In the genomic region with DNA sequence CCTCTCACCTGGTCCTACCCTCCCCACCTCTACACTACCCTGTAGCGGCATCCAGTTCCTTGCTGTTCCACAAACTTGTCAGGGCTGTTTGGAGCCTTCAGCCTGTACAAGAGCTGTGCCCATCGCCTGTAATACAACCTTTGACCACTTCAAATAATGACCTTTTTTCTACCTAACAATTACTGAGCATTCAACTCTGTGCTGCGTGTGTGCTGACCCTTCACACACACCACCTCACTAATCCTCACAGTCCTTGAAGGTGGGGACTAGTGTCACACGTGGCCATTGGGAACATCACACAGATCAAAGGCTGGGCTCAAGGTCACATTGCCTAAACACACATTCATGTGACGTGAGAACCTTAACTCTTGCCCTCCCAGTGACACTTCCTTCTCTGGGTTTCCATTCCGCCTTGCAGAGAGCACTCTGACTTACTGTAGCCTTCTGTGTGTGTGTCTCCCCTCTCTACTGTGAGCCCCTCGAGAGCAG, we compare ENCODE assay signal across 1 cellular context.
TF ChIP-seq lines count a peak whose summit lies in the region.

No MANE protein-coding gene starts in this region.

TF ChIP-seq in H1, 55 proteins besides CTCF, POLR2A, EP300 and RAD21:
- TF ChIP-seq CBX8 (IDR thresholded peaks at IDR 0.05; ENCODE audit: borderline replicate concordance, low read depth, low read length) (no peak), BCL11A (IDR thresholded peaks at IDR 0.05; ENCODE audit: low read depth in 2 of 2, low read length in 2 of 2) (no peak), RFX5 (IDR thresholded peaks at IDR 0.05; ENCODE audit: borderline replicate concordance, low read depth, low read length) (no peak), RNF2 (IDR thresholded peaks at IDR 0.05; ENCODE audit: borderline replicate concordance, low read depth, low read length, missing control alignments, poor library complexity, severe bottlenecking) (no peak), SUZ12 (IDR thresholded peaks at IDR 0.05; ENCODE audit: low read length) (no peak), TCF12 (IDR thresholded peaks at IDR 0.05; ENCODE audit: low read depth, low read length) (no peak), ASH2L (IDR thresholded peaks at IDR 0.05; ENCODE audit: low read length) (no peak), SP1 (IDR thresholded peaks at IDR 0.05; ENCODE audit: low read depth, low read length) (no peak), RBBP5 (IDR thresholded peaks at IDR 0.05; ENCODE audit: borderline replicate concordance, low read depth, low read length) (no peak), POLR2AphosphoS5 (IDR thresholded peaks at IDR 0.05; ENCODE audit: low read depth, low read length) (no peak), SRF (IDR thresholded peaks at IDR 0.05; ENCODE audit: low read depth, low read length) (no peak), SP2 (IDR thresholded peaks at IDR 0.05; ENCODE audit: low read length) (no peak)
- TF ChIP-seq, protein P1, sequence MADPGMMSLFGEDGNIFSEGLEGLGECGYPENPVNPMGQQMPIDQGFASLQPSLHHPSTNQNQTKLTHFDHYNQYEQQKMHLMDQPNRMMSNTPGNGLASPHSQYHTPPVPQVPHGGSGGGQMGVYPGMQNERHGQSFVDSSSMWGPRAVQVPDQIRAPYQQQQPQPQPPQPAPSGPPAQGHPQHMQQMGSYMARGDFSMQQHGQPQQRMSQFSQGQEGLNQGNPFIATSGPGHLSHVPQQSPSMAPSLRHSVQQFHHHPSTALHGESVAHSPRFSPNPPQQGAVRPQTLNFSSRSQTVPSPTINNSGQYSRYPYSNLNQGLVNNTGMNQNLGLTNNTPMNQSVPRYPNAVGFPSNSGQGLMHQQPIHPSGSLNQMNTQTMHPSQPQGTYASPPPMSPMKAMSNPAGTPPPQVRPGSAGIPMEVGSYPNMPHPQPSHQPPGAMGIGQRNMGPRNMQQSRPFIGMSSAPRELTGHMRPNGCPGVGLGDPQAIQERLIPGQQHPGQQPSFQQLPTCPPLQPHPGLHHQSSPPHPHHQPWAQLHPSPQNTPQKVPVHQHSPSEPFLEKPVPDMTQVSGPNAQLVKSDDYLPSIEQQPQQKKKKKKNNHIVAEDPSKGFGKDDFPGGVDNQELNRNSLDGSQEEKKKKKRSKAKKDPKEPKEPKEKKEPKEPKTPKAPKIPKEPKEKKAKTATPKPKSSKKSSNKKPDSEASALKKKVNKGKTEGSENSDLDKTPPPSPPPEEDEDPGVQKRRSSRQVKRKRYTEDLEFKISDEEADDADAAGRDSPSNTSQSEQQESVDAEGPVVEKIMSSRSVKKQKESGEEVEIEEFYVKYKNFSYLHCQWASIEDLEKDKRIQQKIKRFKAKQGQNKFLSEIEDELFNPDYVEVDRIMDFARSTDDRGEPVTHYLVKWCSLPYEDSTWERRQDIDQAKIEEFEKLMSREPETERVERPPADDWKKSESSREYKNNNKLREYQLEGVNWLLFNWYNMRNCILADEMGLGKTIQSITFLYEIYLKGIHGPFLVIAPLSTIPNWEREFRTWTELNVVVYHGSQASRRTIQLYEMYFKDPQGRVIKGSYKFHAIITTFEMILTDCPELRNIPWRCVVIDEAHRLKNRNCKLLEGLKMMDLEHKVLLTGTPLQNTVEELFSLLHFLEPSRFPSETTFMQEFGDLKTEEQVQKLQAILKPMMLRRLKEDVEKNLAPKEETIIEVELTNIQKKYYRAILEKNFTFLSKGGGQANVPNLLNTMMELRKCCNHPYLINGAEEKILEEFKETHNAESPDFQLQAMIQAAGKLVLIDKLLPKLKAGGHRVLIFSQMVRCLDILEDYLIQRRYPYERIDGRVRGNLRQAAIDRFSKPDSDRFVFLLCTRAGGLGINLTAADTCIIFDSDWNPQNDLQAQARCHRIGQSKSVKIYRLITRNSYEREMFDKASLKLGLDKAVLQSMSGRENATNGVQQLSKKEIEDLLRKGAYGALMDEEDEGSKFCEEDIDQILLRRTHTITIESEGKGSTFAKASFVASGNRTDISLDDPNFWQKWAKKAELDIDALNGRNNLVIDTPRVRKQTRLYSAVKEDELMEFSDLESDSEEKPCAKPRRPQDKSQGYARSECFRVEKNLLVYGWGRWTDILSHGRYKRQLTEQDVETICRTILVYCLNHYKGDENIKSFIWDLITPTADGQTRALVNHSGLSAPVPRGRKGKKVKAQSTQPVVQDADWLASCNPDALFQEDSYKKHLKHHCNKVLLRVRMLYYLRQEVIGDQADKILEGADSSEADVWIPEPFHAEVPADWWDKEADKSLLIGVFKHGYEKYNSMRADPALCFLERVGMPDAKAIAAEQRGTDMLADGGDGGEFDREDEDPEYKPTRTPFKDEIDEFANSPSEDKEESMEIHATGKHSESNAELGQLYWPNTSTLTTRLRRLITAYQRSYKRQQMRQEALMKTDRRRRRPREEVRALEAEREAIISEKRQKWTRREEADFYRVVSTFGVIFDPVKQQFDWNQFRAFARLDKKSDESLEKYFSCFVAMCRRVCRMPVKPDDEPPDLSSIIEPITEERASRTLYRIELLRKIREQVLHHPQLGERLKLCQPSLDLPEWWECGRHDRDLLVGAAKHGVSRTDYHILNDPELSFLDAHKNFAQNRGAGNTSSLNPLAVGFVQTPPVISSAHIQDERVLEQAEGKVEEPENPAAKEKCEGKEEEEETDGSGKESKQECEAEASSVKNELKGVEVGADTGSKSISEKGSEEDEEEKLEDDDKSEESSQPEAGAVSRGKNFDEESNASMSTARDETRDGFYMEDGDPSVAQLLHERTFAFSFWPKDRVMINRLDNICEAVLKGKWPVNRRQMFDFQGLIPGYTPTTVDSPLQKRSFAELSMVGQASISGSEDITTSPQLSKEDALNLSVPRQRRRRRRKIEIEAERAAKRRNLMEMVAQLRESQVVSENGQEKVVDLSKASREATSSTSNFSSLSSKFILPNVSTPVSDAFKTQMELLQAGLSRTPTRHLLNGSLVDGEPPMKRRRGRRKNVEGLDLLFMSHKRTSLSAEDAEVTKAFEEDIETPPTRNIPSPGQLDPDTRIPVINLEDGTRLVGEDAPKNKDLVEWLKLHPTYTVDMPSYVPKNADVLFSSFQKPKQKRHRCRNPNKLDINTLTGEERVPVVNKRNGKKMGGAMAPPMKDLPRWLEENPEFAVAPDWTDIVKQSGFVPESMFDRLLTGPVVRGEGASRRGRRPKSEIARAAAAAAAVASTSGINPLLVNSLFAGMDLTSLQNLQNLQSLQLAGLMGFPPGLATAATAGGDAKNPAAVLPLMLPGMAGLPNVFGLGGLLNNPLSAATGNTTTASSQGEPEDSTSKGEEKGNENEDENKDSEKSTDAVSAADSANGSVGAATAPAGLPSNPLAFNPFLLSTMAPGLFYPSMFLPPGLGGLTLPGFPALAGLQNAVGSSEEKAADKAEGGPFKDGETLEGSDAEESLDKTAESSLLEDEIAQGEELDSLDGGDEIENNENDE (IDR thresholded peaks at IDR 0.05; ENCODE audit: insufficient replicate concordance, low read length): no peak
- TF ChIP-seq, protein P2, sequence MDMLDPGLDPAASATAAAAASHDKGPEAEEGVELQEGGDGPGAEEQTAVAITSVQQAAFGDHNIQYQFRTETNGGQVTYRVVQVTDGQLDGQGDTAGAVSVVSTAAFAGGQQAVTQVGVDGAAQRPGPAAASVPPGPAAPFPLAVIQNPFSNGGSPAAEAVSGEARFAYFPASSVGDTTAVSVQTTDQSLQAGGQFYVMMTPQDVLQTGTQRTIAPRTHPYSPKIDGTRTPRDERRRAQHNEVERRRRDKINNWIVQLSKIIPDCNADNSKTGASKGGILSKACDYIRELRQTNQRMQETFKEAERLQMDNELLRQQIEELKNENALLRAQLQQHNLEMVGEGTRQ (IDR thresholded peaks at IDR 0.05; ENCODE audit: low read length): no peak
